Comparison of ENCODE assay signal across 1 cellular context in genomic region chr16:30067584-30067916, GRCh38.
TF ChIP-seq lines count a peak whose summit lies in the region.

No MANE protein-coding gene starts in this region.

TF ChIP-seq in IMR-90, 13 proteins besides CTCF, POLR2A, EP300 and RAD21:
- no peak for TF ChIP-seq NFE2L2 (IDR thresholded peaks at IDR 0.05; ENCODE audit: low read depth, low read length)
- no peak for TF ChIP-seq ELK1 (IDR thresholded peaks at IDR 0.05; ENCODE audit: borderline replicate concordance, low read depth, low read length)
- no peak for TF ChIP-seq MXI1 (IDR thresholded peaks at IDR 0.05; ENCODE audit: borderline replicate concordance, low read depth, low read length)
- no peak for TF ChIP-seq BHLHE40 (IDR thresholded peaks at IDR 0.05; ENCODE audit: low read depth, low read length)
- TF ChIP-seq RCOR1 (IDR thresholded peaks at IDR 0.05; ENCODE audit: insufficient replicate concordance, low read length) = no peak
- no peak for TF ChIP-seq SMC3 (IDR thresholded peaks at IDR 0.05; ENCODE audit: low read depth, low read length)
- TF ChIP-seq CHD1 (IDR thresholded peaks at IDR 0.05; ENCODE audit: low read depth, low read length) = no peak
- TF ChIP-seq RFX5 (IDR thresholded peaks at IDR 0.05; ENCODE audit: low read depth, low read length) = no peak
- TF ChIP-seq MAFK (IDR thresholded peaks at IDR 0.05; ENCODE audit: low read depth, low read length) = no peak
- no peak for TF ChIP-seq FOS (IDR thresholded peaks at IDR 0.05; ENCODE audit: low read depth, low read length)
- TF ChIP-seq MAZ (IDR thresholded peaks at IDR 0.05; ENCODE audit: borderline replicate concordance, low read depth, low read length) = no peak
- TF ChIP-seq, protein P1, sequence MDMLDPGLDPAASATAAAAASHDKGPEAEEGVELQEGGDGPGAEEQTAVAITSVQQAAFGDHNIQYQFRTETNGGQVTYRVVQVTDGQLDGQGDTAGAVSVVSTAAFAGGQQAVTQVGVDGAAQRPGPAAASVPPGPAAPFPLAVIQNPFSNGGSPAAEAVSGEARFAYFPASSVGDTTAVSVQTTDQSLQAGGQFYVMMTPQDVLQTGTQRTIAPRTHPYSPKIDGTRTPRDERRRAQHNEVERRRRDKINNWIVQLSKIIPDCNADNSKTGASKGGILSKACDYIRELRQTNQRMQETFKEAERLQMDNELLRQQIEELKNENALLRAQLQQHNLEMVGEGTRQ (IDR thresholded peaks at IDR 0.05; ENCODE audit: low read depth, low read length) = no peak
- no peak for TF ChIP-seq CEBPB (IDR thresholded peaks at IDR 0.05; ENCODE audit: low read depth, low read length)
TF ChIP-seq in IMR-90: peak in this region for 0.
